Comparison of ENCODE assay signal across 9 cellular contexts in the genomic region with DNA sequence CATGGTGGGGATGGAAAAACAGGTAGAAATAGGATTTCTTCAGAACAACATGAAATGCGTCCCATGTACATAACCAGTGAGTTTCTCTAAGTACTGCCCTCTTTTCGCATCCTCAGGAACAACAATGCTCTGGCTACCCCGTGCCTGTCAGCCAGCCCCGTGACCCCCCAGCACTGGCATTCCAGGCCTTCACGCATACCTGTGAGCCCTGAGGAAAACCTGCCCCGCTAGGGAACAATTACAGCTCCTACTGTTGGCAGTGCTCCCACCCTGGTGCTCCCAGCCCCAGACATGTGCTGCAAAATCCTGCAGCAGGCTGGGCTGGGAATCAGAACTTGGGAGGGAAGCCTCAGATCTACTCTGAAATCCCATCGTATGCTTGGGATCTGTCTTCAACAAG. TPM values are rescaled to one million over a fixed set of nuclear protein-coding genes. Genes with fewer than 3 reads are reported as not detected.
A peak's percentile ranks its signal among the peaks of the same experiment; 100 is the strongest.
DNase-seq lines count a peak whose midpoint lies in the region; TF ChIP-seq lines count a peak whose summit lies in the region.
"Had no signal": no experiment of that assay in that cellular context is flagged by ENCODE, and none has a peak within 500 bp of the region (broad histone marks: within the 10 kb centered on the region; RNA-seq: fewer than 3 reads in every experiment).

No MANE protein-coding gene starts in this region.

- TF ChIP-seq EP300 in esophagus muscularis mucosa (IDR thresholded peaks at IDR 0.05): no peak

- no peak overlapping the region for H3K9ac ChIP-seq in SK-N-MC (ENCODE audit: insufficient read length)
- H3K9ac ChIP-seq in neuronal stem cell (ENCODE audit: low read depth, low read length, poor library complexity): no peak overlapping the region

- H2AFZ ChIP-seq in neuronal stem cell (ENCODE audit: low read length): no peak overlapping the region

- H3K27me3 Mint-ChIP-seq in CD8-positive, alpha-beta memory T cell: peaks cover 0 to 4% of the 10 kb centered on the region in 2 donors

- DNase-seq in CD8-positive, alpha-beta memory T cell: peak in 1 of 5 donors; percentile 40
- DNase-seq in SK-N-MC (ENCODE audit: low read depth, low spot score): no peak
- DNase-seq in esophagus muscularis mucosa (ENCODE audit: extremely low spot score): no peak
- no peak for DNase-seq in prostate gland (ENCODE audit: low spot score)
- DNase-seq in DMS79 treated with DMSO at 0.1 percent for 48 hours (lab: John Stamatoyannopoulos, UW): no peak
- DNase-seq in T1000 (lab: John Stamatoyannopoulos, UW): no peak
- no peak for DNase-seq in neuronal stem cell (ENCODE audit: low spot score)
- no peak for DNase-seq in OCI-M2 (lab: John Stamatoyannopoulos, UW; ENCODE audit: unreplicated experiment)
- DNase-seq: GF-D8 had no signal

- H3K27ac ChIP-seq in CD8-positive, alpha-beta memory T cell (ENCODE audit: low read depth, low read length): peak overlapping the region; percentile 27
- H3K27ac ChIP-seq in SK-N-MC (peak overlapping the region; percentile 30; the same call in 1 of the 2 replicates), esophagus muscularis mucosa (replicated peaks in 1 of 4) (peak overlapping the region; percentile 90 to 99 (median 98)), prostate gland (peak overlapping the region; percentile 68 to 98), neuronal stem cell (replicated peaks; ENCODE audit: low read length) (no peak overlapping the region)

- H2AK5ac ChIP-seq in neuronal stem cell (ENCODE audit: low read depth, low read length): no peak overlapping the region

- peak overlapping the region in 6 of 7 donors; percentile 80 to 91 (median 86) for H3K4me3 Mint-ChIP-seq in CD8-positive, alpha-beta memory T cell

- 42% methylated on average over 7 of the region's 7 CpGs for WGBS in esophagus muscularis mucosa
- 45% methylated on average over 7 of the region's 7 CpGs for WGBS in prostate gland
- no CpG with 5 or more reads among the region's 7 CpGs for whole genome bisulfite sequencing in neuronal stem cell (ENCODE audit: extremely low coverage in 2 of 2, insufficient read length in 2 of 2, insufficient replicate concordance in 1 of 2), 2 donors

- H3K27me3 ChIP-seq in CD8-positive, alpha-beta memory T cell (ENCODE audit: insufficient read depth, low read length, poor library complexity, severe bottlenecking): no peaks in the 10 kb centered on the region
- no peaks in the 10 kb centered on the region for H3K27me3 ChIP-seq in esophagus muscularis mucosa
- H3K27me3 ChIP-seq in prostate gland (replicated peaks; ENCODE audit: insufficient read depth): no peaks in the 10 kb centered on the region
- no peaks in the 10 kb centered on the region for H3K27me3 ChIP-seq in neuronal stem cell (ENCODE audit: control insufficient read depth in 3 of 3, insufficient read depth in 3 of 3, low read depth in 1 of 3, low read length in 3 of 3)

- H3K9me3 Mint-ChIP-seq in CD8-positive, alpha-beta memory T cell: no peaks in the 10 kb centered on the region

- H3K79me1 ChIP-seq in neuronal stem cell (ENCODE audit: low read depth, low read length): no peaks in the 10 kb centered on the region

- H2BK12ac ChIP-seq in neuronal stem cell (ENCODE audit: low read length): no peak overlapping the region

- CTCF ChIA-PET in CD8-positive, alpha-beta memory T cell (lab: Charles Lee): interaction anchor here (1.2 to 2.4 kb wide), 6 partner anchors 8 to 56 kb away, joined by 3 to 13 read pairs (median 4); no protein-coding TSS in a partner anchor

- H3K4me1 ChIP-seq in CD8-positive, alpha-beta memory T cell (ENCODE audit: insufficient read depth, low read length): peaks cover 94% of the 10 kb centered on the region
- H3K4me1 ChIP-seq in esophagus muscularis mucosa (peaks cover 100% of the 10 kb centered on the region in 4 donors), prostate gland (replicated peaks) (peaks cover 58% of the 10 kb centered on the region), neuronal stem cell (ENCODE audit: control insufficient read depth in 2 of 2, insufficient read depth in 1 of 2, low read depth in 1 of 2, low read length in 2 of 2) (peaks cover 25 to 36% of the 10 kb centered on the region in 2 donors)

- H3K18ac ChIP-seq in neuronal stem cell (ENCODE audit: low read length): no peak overlapping the region

- H2BK15ac ChIP-seq in neuronal stem cell (ENCODE audit: low read length): no peak overlapping the region

- no peak overlapping the region for H3K14ac ChIP-seq in neuronal stem cell (ENCODE audit: low read length)

- peaks cover 90 to 100% (median 96%) of the 10 kb centered on the region in 3 donors for H3K4me1 Mint-ChIP-seq in CD8-positive, alpha-beta memory T cell

- no peak overlapping the region for H3K4me2 ChIP-seq in neuronal stem cell (ENCODE audit: insufficient read depth, low read length, poor library complexity, severe bottlenecking)

- H3K9me3 ChIP-seq in CD8-positive, alpha-beta memory T cell (ENCODE audit: low read length): no peaks in the 10 kb centered on the region
- H3K9me3 ChIP-seq in SK-N-MC (ENCODE audit: low read depth, low read length): no peaks in the 10 kb centered on the region
- no peaks in the 10 kb centered on the region for H3K9me3 ChIP-seq in esophagus muscularis mucosa
- no peaks in the 10 kb centered on the region for H3K9me3 ChIP-seq in prostate gland
- H3K9me3 ChIP-seq in neuronal stem cell (replicated peaks in 1 of 2; ENCODE audit: control insufficient read depth in 2 of 2, insufficient read depth in 1 of 2, low read depth in 1 of 2, low read length in 2 of 2): no peaks in the 10 kb centered on the region

- peak overlapping the region; percentile 88 to 100 (median 98) for H3K27ac Mint-ChIP-seq in CD8-positive, alpha-beta memory T cell

- POLR2A ChIA-PET in CD8-positive, alpha-beta memory T cell (lab: Charles Lee): interaction anchor here (2.4 kb wide), 1 partner anchor 11 kb away, joined by 27 read pairs; no protein-coding TSS in a partner anchor

- TF ChIP-seq CTCF in esophagus muscularis mucosa (IDR thresholded peaks at IDR 0.05) (no peak), prostate gland (IDR thresholded peaks at IDR 0.05) (no peak)

- H3K36me3 Mint-ChIP-seq in CD8-positive, alpha-beta memory T cell: peaks cover 6 to 85% (median 17%) of the 10 kb centered on the region in 3 donors

- no peak overlapping the region for H4K91ac ChIP-seq in neuronal stem cell (ENCODE audit: low read depth, low read length, poor library complexity)

- H3K36me3 ChIP-seq in CD8-positive, alpha-beta memory T cell (ENCODE audit: insufficient read depth, low read length): no peaks in the 10 kb centered on the region
- H3K36me3 ChIP-seq in SK-N-MC (ENCODE audit: insufficient read depth, low read length) (peaks cover 5% of the 10 kb centered on the region; the same call in 1 of the 2 replicates), esophagus muscularis mucosa (peaks cover 0 to 26% (median 7%) of the 10 kb centered on the region in 4 donors), prostate gland (no peaks in the 10 kb centered on the region), neuronal stem cell (replicated peaks in 1 of 2; ENCODE audit: control insufficient read depth in 2 of 2, insufficient read depth in 2 of 2, low read length in 2 of 2) (peaks cover 0 to 31% of the 10 kb centered on the region in 2 donors)

- H2BK120ac ChIP-seq in neuronal stem cell (ENCODE audit: low read depth, low read length): no peak overlapping the region

- intact Hi-C loops in esophagus muscularis mucosa (cut with DNase I): loop anchor here (10.0 kb wide), 3 partner anchors 243 to 397 kb away; no protein-coding TSS in a partner anchor
- intact Hi-C loops in prostate gland (cut with DNase I): loop anchor here (5.0 kb wide), 1 partner anchor 264 kb away; no protein-coding TSS in a partner anchor

- peak overlapping the region; percentile 54 for H3K4me3 ChIP-seq in CD8-positive, alpha-beta memory T cell (ENCODE audit: low read length)
- H3K4me3 ChIP-seq in SK-N-MC (no peak overlapping the region), esophagus muscularis mucosa (no peak overlapping the region), prostate gland (no peak overlapping the region), neuronal stem cell (ENCODE audit: low read length in 2 of 2) (no peak overlapping the region)

- TF ChIP-seq POLR2A in esophagus muscularis mucosa (IDR thresholded peaks at IDR 0.05; ENCODE audit: low read depth) (no peak), prostate gland (IDR thresholded peaks at IDR 0.05) (no peak)

- no peak overlapping the region for H3K23ac ChIP-seq in neuronal stem cell (ENCODE audit: low read depth, low read length, poor library complexity)

- no peak overlapping the region for H4K8ac ChIP-seq in neuronal stem cell (ENCODE audit: low read depth, low read length)

- H2BK5ac ChIP-seq in neuronal stem cell (ENCODE audit: low read length): no peak overlapping the region

- H3K4ac ChIP-seq in neuronal stem cell (ENCODE audit: low read length): no peak overlapping the region

RNA-seq across cellular contexts. Expression of gene SMAD7, which starts 9.1 kb away (rescaled TPM):
- 10 to 100 TPM; 23.3 TPM for total RNA-seq in CD8-positive, alpha-beta memory T cell
- polyA plus RNA-seq in CD8-positive, alpha-beta memory T cell: 7.0 TPM
- total RNA-seq in esophagus muscularis mucosa (10 to 100 TPM; 22.5 to 54.9 (median 40.0) TPM), prostate gland (10 to 100 TPM; 29.3 to 31.0 TPM)
- 0.57 TPM for polyA plus RNA-seq in neuronal stem cell (2013, experiment 1 of 2)
- polyA plus RNA-seq in neuronal stem cell (2013, experiment 2 of 2): 0.79 TPM
